ENCODE assay signal across 16 cellular contexts in genomic region chr3:50657407-50657806, GRCh38. TPM values are rescaled to one million over a fixed set of nuclear protein-coding genes. Genes with fewer than 3 reads are reported as not detected.
"Had no signal": no experiment of that assay in that cellular context is flagged by ENCODE, and none has a peak within 500 bp of the region (broad histone marks: within the 10 kb centered on the region; RNA-seq: fewer than 3 reads in every experiment).

No MANE protein-coding gene starts in this region.

- DNase-seq: cerebellar nuclear complex; colonic mucosa; effector CD4-positive, alpha-beta T cell; endodermal cell; erythroblast; foreskin melanocyte; hippocampal formation; mucosa of descending colon; naive thymus-derived CD8-positive, alpha-beta T cell; stimulated activated CD4-positive, alpha-beta T cell treated with anti-CD3 and anti-CD28 coated beads, Interleukin-2, amount 100 ng/mL, for 24 hours; stimulated activated naive CD8-positive, alpha-beta T cell treated with anti-CD3 and anti-CD28 coated beads, Interleukin-15, Interleukin-2, amounts not matched to agents 100 U/mL and 50 U/mL, for 24 hours had no signal

- H3K4me3 Mint-ChIP-seq: endodermal cell had no signal

- H3K27ac Mint-ChIP-seq: endodermal cell had no signal

- H3K27ac ChIP-seq: colonic mucosa, heart left ventricle, neutrophil, tibial nerve had no signal

- H3K36me3 Mint-ChIP-seq: naive thymus-derived CD8-positive, alpha-beta T cell had no signal

- H3K27me3 Mint-ChIP-seq: naive thymus-derived CD8-positive, alpha-beta T cell had no signal

- H3K4me1 ChIP-seq: colonic mucosa, tibial nerve had no signal

- H3K9me3 Mint-ChIP-seq: endodermal cell; naive thymus-derived CD8-positive, alpha-beta T cell had no signal

- H3K4me3 ChIP-seq: colonic mucosa, heart left ventricle, mucosa of descending colon, tibial nerve had no signal

- H3K27me3 ChIP-seq: colonic mucosa, heart left ventricle, neutrophil, tibial nerve had no signal

- ATAC-seq: heart left ventricle; mucosa of descending colon; naive thymus-derived CD8-positive, alpha-beta T cell; sciatic nerve; stimulated activated naive CD8-positive, alpha-beta T cell treated with anti-CD3 and anti-CD28 coated beads, Interleukin-15, Interleukin-2, amounts not matched to agents 100 U/mL and 50 U/mL, for 24 hours had no signal

- H3K36me3 ChIP-seq: colonic mucosa, heart left ventricle, neutrophil, tibial nerve had no signal

- H3K9me3 ChIP-seq: colonic mucosa, heart left ventricle, mucosa of descending colon, neutrophil, tibial nerve had no signal

RNA-seq across cellular contexts. Expression of gene DOCK3, which starts 17.3 kb away (rescaled TPM):
- total RNA-seq: lung microvascular endothelial cell had no signal
